ENCODE assay signal across 9 cellular contexts in the genomic region with DNA sequence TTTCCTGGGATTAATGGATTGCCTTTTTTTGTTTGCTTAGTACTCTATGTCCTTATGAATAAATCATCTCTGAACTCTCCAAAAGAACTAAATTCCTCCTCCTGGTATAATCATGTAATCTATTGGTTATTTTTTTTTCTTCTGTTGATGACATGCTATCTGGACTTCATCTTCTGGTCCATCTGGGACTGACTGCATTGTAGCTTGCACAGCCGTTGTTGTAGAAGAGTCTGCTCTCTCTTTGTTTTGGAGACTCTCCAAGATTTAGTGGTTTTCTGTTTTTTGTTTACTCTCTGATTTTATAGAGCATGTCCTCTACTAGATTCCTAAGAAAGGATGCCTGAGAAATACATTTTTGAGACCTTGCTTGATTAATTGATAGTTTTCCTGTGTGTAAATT. TPM values are rescaled to one million over a fixed set of nuclear protein-coding genes. Genes with fewer than 3 reads are reported as not detected.
DNase-seq lines count a peak whose midpoint lies in the region; ATAC-seq, FAIRE-seq and TF ChIP-seq lines count a peak whose summit lies in the region.
"Had no signal": no experiment of that assay in that cellular context is flagged by ENCODE, and none has a peak within 500 bp of the region (broad histone marks: within the 10 kb centered on the region; RNA-seq: fewer than 3 reads in every experiment).

No MANE protein-coding gene starts in this region.

- intact Hi-C loops in naive thymus-derived CD4-positive, alpha-beta T cell (cut with micrococcal nuclease) = no loop called here

- H3K4me1 ChIP-seq in BLaER1 = peaks cover 58% of the 10 kb centered on the region
- peaks cover 26 to 41% of the 10 kb centered on the region in 2 donors for H3K4me1 ChIP-seq in naive thymus-derived CD4-positive, alpha-beta T cell (ENCODE audit: control insufficient read depth in 2 of 2, insufficient read depth in 2 of 2, low read length in 2 of 2)

- H3K9ac ChIP-seq in BLaER1 = no peak overlapping the region

- in situ Hi-C loops in KBM-7 (cut with MboI; ENCODE audit: low pct_unique_long_range_greater_than_20kb, low sequenced_read_pairs) = no loop called here

- H3K36me3 ChIP-seq in BLaER1 (peaks cover 20% of the 10 kb centered on the region), bronchial epithelial cell (ENCODE audit: control insufficient read depth, insufficient read depth, low read length) (no peaks in the 10 kb centered on the region)
- peaks cover 0 to 5% (median 4%) of the 10 kb centered on the region in 3 experiments for H3K36me3 ChIP-seq in naive thymus-derived CD4-positive, alpha-beta T cell (ENCODE audit: control insufficient read depth in 2 of 3, insufficient read depth in 3 of 3, low read length in 3 of 3)

- H3K36me3 Mint-ChIP-seq in naive thymus-derived CD4-positive, alpha-beta T cell = peaks cover 0 to 16% (median 0%) of the 10 kb centered on the region in 5 donors

- FAIRE-seq in bronchial epithelial cell (lab: Jason Lieb, UNC) = no peak

- no peaks in the 10 kb centered on the region for H3K9me3 Mint-ChIP-seq in naive thymus-derived CD4-positive, alpha-beta T cell

- no peaks in the 10 kb centered on the region for H3K27me3 ChIP-seq in BLaER1
- H3K27me3 ChIP-seq in bronchial epithelial cell (ENCODE audit: control insufficient read depth, insufficient read depth, low read length) = no peaks in the 10 kb centered on the region
- no peaks in the 10 kb centered on the region for H3K27me3 ChIP-seq in naive thymus-derived CD4-positive, alpha-beta T cell (ENCODE audit: control insufficient read depth in 2 of 2, insufficient read depth in 2 of 2, low read length in 2 of 2)

- CTCF ChIA-PET in naive thymus-derived CD4-positive, alpha-beta T cell (lab: Charles Lee) = interaction anchor here (0.6 kb wide), 1 partner anchor 38 kb away, joined by 4 read pairs; no protein-coding TSS in a partner anchor

- H3K27me3 Mint-ChIP-seq in naive thymus-derived CD4-positive, alpha-beta T cell = no peaks in the 10 kb centered on the region

- H3K4me3 ChIP-seq in BLaER1 = no peak overlapping the region
- no peak overlapping the region for H3K4me3 ChIP-seq in bronchial epithelial cell (ENCODE audit: low read depth, low read length)
- H3K4me3 ChIP-seq in naive thymus-derived CD4-positive, alpha-beta T cell (ENCODE audit: low read length) = no peak overlapping the region

- peaks cover 62 to 98% (median 88%) of the 10 kb centered on the region in 7 donors for H3K4me1 Mint-ChIP-seq in naive thymus-derived CD4-positive, alpha-beta T cell

- ATAC-seq in naive thymus-derived CD4-positive, alpha-beta T cell = no peak

- no peak for TF ChIP-seq CTCF in bronchial epithelial cell (IDR thresholded peaks at IDR 0.05; ENCODE audit: insufficient read depth, low read length, severe bottlenecking)

- H3K9me3 ChIP-seq in BLaER1 = no peaks in the 10 kb centered on the region
- H3K9me3 ChIP-seq in naive thymus-derived CD4-positive, alpha-beta T cell (ENCODE audit: control insufficient read depth in 2 of 3, low read length in 3 of 3) = no peaks in the 10 kb centered on the region

- peak; percentile 69 for DNase-seq in NCI-H1092 treated with DMSO at 0.1 percent for 48 hours (lab: John Stamatoyannopoulos, UW)
- DNase-seq in bronchial epithelial cell (ENCODE audit: low read depth) = peak; percentile 8
- no peak for DNase-seq in naive thymus-derived CD4-positive, alpha-beta T cell
- DNase-seq in KBM-7 = no peak
- no peak for DNase-seq in UCSD-AML1 (lab: John Stamatoyannopoulos, UW; ENCODE audit: unreplicated experiment)
- DNase-seq in NCI-H2107 treated with DMSO at 0.1 percent for 48 hours (lab: John Stamatoyannopoulos, UW; ENCODE audit: unreplicated experiment) = no peak
- no peak for DNase-seq in OCI-M2 (lab: John Stamatoyannopoulos, UW; ENCODE audit: unreplicated experiment)
- DNase-seq: activated CD4-positive, alpha-beta T cell treated with anti-CD3 and anti-CD28 coated beads for 48 hours had no signal

- peak overlapping the region; percentile 29 for H3K4me2 ChIP-seq in BLaER1

- H4K20me1 ChIP-seq in BLaER1 = peaks cover 100% of the 10 kb centered on the region

- POLR2A ChIA-PET in naive thymus-derived CD4-positive, alpha-beta T cell (lab: Charles Lee) = interaction anchor here (2.3 kb wide), 1 partner anchor 19 kb away, joined by 8 read pairs; the partner anchor contains the start of gene IREB2

- no peak overlapping the region for H3K27ac ChIP-seq in BLaER1
- no peak overlapping the region for H3K27ac ChIP-seq in naive thymus-derived CD4-positive, alpha-beta T cell (ENCODE audit: low read depth, low read length)

- H3K27ac Mint-ChIP-seq in naive thymus-derived CD4-positive, alpha-beta T cell = peak overlapping the region in 7 of 9 donors; percentile 11 to 83 (median 58)

- peak overlapping the region in 7 of 10 donors; percentile 4 to 53 (median 29) for H3K4me3 Mint-ChIP-seq in naive thymus-derived CD4-positive, alpha-beta T cell

RNA-seq across cellular contexts. Expression of gene IREB2, which starts 19.1 kb away (rescaled TPM):
- 12.6 and 16.4 TPM in 2 replicates for total RNA-seq in bronchial epithelial cell
- 10 to 100 TPM; 64.1 to 79.8 (median 69.5) TPM for total RNA-seq in naive thymus-derived CD4-positive, alpha-beta T cell
- polyA plus RNA-seq in naive thymus-derived CD4-positive, alpha-beta T cell = 10 to 100 TPM; 17.6 to 18.0 TPM

RNA-seq across cellular contexts. Expression of gene HYKK, which starts 50.3 kb away (rescaled TPM):
- total RNA-seq in bronchial epithelial cell = 1.2 and 1.3 TPM in 2 replicates
- 1 to 10 TPM; 1.4 to 7.3 (median 3.1) TPM for total RNA-seq in naive thymus-derived CD4-positive, alpha-beta T cell
- 10 to 100 TPM in 1 of 2 donors, 1 to 10 TPM in 1; 6.2 to 10.1 TPM for polyA plus RNA-seq in naive thymus-derived CD4-positive, alpha-beta T cell

Comparison
In these comparisons a context has a peak if more than half of its experiments do, and no peak if none do; other contexts are left out.
1. DNase-seq: peak in NCI-H1092 treated with DMSO at 0.1 percent for 48 hours (single experiment) and bronchial epithelial cell (single experiment); none in naive thymus-derived CD4-positive, alpha-beta T cell (0 of 9), KBM-7 (single experiment), UCSD-AML1 (single experiment), NCI-H2107 treated with DMSO at 0.1 percent for 48 hours (single experiment) and OCI-M2 (single experiment).